Comparison of ENCODE assay signal across 22 cellular contexts in the genomic region with DNA sequence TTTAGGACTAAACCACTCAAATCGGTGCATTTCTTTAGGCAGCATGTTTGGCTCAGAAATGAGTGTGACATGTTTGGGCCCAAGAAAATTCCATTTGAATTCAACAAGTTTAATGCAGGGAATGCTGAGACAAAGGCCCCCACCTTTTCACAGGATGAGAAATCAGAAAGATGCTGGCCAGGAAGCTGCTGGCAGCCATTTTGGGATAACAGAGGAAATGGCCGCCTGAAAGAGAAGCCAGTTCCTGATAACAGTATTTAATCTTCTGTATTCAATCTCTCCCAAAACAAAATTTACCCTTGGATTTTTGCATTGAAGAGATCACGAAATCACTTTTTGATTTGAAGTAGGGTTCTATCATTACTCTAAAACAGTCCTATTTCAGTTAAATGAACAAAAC.
"Had no signal": no experiment of that assay in that cellular context is flagged by ENCODE, and none has a peak within 500 bp of the region (broad histone marks: within the 10 kb centered on the region; RNA-seq: fewer than 3 reads in every experiment).

No MANE protein-coding gene starts in this region.

- ATAC-seq: activated CD8-positive, alpha-beta T cell treated with anti-CD3 and anti-CD28 coated beads, Interleukin-2, amount 10 ng/mL, durations not matched to agents 7 days and 5 days; activated naive CD8-positive, alpha-beta T cell treated with anti-CD3 and anti-CD28 coated beads, Interleukin-2, amount 50 U/mL, for 24 hours; left colon; mucosa of descending colon had no signal

- DNase-seq: activated CD4-positive, alpha-beta T cell treated with anti-CD3 and anti-CD28 coated beads, Interleukin-2, amount 10 ng/mL, durations not matched to agents 7 days and 5 days; activated CD4-positive, CD25-positive, alpha-beta regulatory T cell treated with anti-CD3 and anti-CD28 coated beads, Interleukin-2, amount 50 U/mL, for 72 hours; activated CD8-positive, alpha-beta T cell treated with anti-CD3 and anti-CD28 coated beads, Interleukin-2, amount 10 ng/mL, durations not matched to agents 7 days and 5 days; activated gamma-delta T cell; activated naive CD4-positive, alpha-beta T cell treated with anti-CD3 and anti-CD28 coated beads, Interleukin-2, amount 50 U/mL, for 16 hours; activated naive CD8-positive, alpha-beta T cell treated with anti-CD3 and anti-CD28 coated beads, Interleukin-2, amount 50 U/mL, for 24 hours; cerebellar nuclear complex; left colon; mesenchymal stem cell; mucosa of descending colon; retina; stimulated activated CD4-positive, alpha-beta T cell treated with anti-CD3 and anti-CD28 coated beads, Interleukin-4, amount 100 ng/mL, for 24 hours; stimulated activated naive CD4-positive, alpha-beta T cell treated with Interleukin-2 at 50 U/mL for 16 hours; upper lobe of left lung; WERI-Rb-1 had no signal

- FAIRE-seq: keratinocyte, TTC549 had no signal

- H3K36me3 ChIP-seq: thoracic aorta, upper lobe of left lung, WERI-Rb-1 had no signal

- H3K9me3 Mint-ChIP-seq: activated CD4-positive, alpha-beta T cell treated with anti-CD3 and anti-CD28 coated beads, Interleukin-2, amount 10 ng/mL, durations not matched to agents 7 days and 5 days; activated T-helper 1 cell treated with anti-CD3 and anti-CD28 coated beads, Interleukin-12 subunit alpha, Interleukin-12 subunit beta, Interleukin-2, Interleukin-4 antibody, amounts not matched to agents 30 ng/mL and 10 ng/mL and 1 ng/mL, durations not matched to agents 14 hours and 24 hours and 36 hours; T-helper 2 cell treated with Interferon-gamma antibody and Interleukin-4, amounts not matched to agents 5 μg/mL and 100 μg/mL, for 36 hours had no signal

- H3K4me3 ChIP-seq: coronary artery, mucosa of descending colon, thoracic aorta, upper lobe of left lung had no signal

- H3K9me3 ChIP-seq: mucosa of descending colon, thoracic aorta, upper lobe of left lung had no signal

- H3K27ac ChIP-seq: coronary artery, thoracic aorta, upper lobe of left lung, WERI-Rb-1 had no signal

- H3K4me3 Mint-ChIP-seq: activated CD4-positive, alpha-beta T cell treated with anti-CD3 and anti-CD28 coated beads, Interleukin-2, amount 10 ng/mL, durations not matched to agents 7 days and 5 days; activated CD8-positive, alpha-beta T cell treated with anti-CD3 and anti-CD28 coated beads, Interleukin-2, amount 10 ng/mL, durations not matched to agents 7 days and 5 days; activated naive CD8-positive, alpha-beta T cell treated with anti-CD3 and anti-CD28 coated beads, Interleukin-2, amount 50 U/mL, for 24 hours; activated T-helper 1 cell treated with anti-CD3 and anti-CD28 coated beads, Interleukin-12 subunit alpha, Interleukin-12 subunit beta, Interleukin-2, Interleukin-4 antibody, amounts not matched to agents 30 ng/mL and 10 ng/mL and 1 ng/mL, durations not matched to agents 14 hours and 24 hours and 36 hours; T-helper 2 cell treated with Interferon-gamma antibody and Interleukin-4, amounts not matched to agents 5 μg/mL and 100 μg/mL, for 36 hours had no signal

- H3K27me3 Mint-ChIP-seq: activated CD4-positive, alpha-beta T cell treated with anti-CD3 and anti-CD28 coated beads, Interleukin-2, amount 10 ng/mL, durations not matched to agents 7 days and 5 days; activated naive CD8-positive, alpha-beta T cell treated with anti-CD3 and anti-CD28 coated beads, Interleukin-2, amount 50 U/mL, for 24 hours; progenitor cell of endocrine pancreas had no signal

- H3K4me1 Mint-ChIP-seq: activated CD4-positive, alpha-beta T cell treated with anti-CD3 and anti-CD28 coated beads, Interleukin-2, amount 10 ng/mL, durations not matched to agents 7 days and 5 days; activated naive CD8-positive, alpha-beta T cell treated with anti-CD3 and anti-CD28 coated beads, Interleukin-2, amount 50 U/mL, for 24 hours had no signal

- H3K27me3 ChIP-seq: upper lobe of left lung had no signal

- H3K27ac Mint-ChIP-seq: activated CD4-positive, alpha-beta T cell treated with anti-CD3 and anti-CD28 coated beads, Interleukin-2, amount 10 ng/mL, durations not matched to agents 7 days and 5 days; activated CD8-positive, alpha-beta T cell treated with anti-CD3 and anti-CD28 coated beads, Interleukin-2, amount 10 ng/mL, durations not matched to agents 7 days and 5 days; activated naive CD8-positive, alpha-beta T cell treated with anti-CD3 and anti-CD28 coated beads, Interleukin-2, amount 50 U/mL, for 24 hours; activated T-helper 1 cell treated with anti-CD3 and anti-CD28 coated beads, Interleukin-12 subunit alpha, Interleukin-12 subunit beta, Interleukin-2, Interleukin-4 antibody, amounts not matched to agents 30 ng/mL and 10 ng/mL and 1 ng/mL, durations not matched to agents 14 hours and 24 hours and 36 hours; progenitor cell of endocrine pancreas; T-helper 2 cell treated with Interferon-gamma antibody and Interleukin-4, amounts not matched to agents 5 μg/mL and 100 μg/mL, for 36 hours had no signal
